In genomic region chr15:68930268-68931022, GRCh38 we compare ENCODE assay signal across 9 cellular contexts. TPM values are rescaled to one million over a fixed set of nuclear protein-coding genes. Genes with fewer than 3 reads are reported as not detected.
DNase-seq lines count a peak whose midpoint lies in the region; ATAC-seq and TF ChIP-seq lines count a peak whose summit lies in the region.
"Had no signal": no experiment of that assay in that cellular context is flagged by ENCODE, and none has a peak within 500 bp of the region (broad histone marks: within the 10 kb centered on the region; RNA-seq: fewer than 3 reads in every experiment).

Gene SPESP1, plus strand, starts transcription at chr15:68930525. Its CDS starts 129 bp downstream, at chr15:68930654.

- POLR2A ChIA-PET in AG04450 (lab: Yijun Ruan, JAX), result no interaction called here

- H3K27me3 Mint-ChIP-seq in T-helper 2 cell treated with Interferon-gamma antibody and Interleukin-4, amounts not matched to agents 5 μg/mL and 100 μg/mL, for 36 hours (ENCODE audit: low read depth), result peaks cover 12% of the 10 kb centered on the region

- H3K36me3 Mint-ChIP-seq in T-helper 2 cell treated with Interferon-gamma antibody and Interleukin-4, amounts not matched to agents 5 μg/mL and 100 μg/mL, for 36 hours (ENCODE audit: low read depth), result no peaks in the 10 kb centered on the region

- H3K9me3 ChIP-seq in AG04450 (ENCODE audit: control insufficient read depth, insufficient read depth, low read length), result peaks cover 16% of the 10 kb centered on the region

- no peak within 1 kb of the TSS for H3K27ac ChIP-seq in AG04450 (ENCODE audit: low read depth, low read length)
- H3K27ac ChIP-seq: C4-2B had no signal

- no peak within 1 kb of the TSS for H3K27ac Mint-ChIP-seq in T-helper 2 cell treated with Interferon-gamma antibody and Interleukin-4, amounts not matched to agents 5 μg/mL and 100 μg/mL, for 36 hours

- DNase-seq in AG04450 (ENCODE audit: low read depth, low spot score), result peak; percentile 16
- DNase-seq in T-helper 2 cell treated with Interferon-gamma antibody and Interleukin-4, amounts not matched to agents 5 μg/mL and 100 μg/mL, for 36 hours (ENCODE audit: low spot score), result peak; percentile 18
- DNase-seq in cardiac fibroblast (ENCODE audit: low read depth in 2 of 2), result peak; percentile 49 to 75
- peak; percentile 77 to 85 for DNase-seq in lung microvascular endothelial cell (ENCODE audit: low read depth in 2 of 2)
- DNase-seq in stimulated activated CD8-positive, alpha-beta memory T cell treated with anti-CD3 and anti-CD28 coated beads, Interleukin-4, amount 100 ng/mL, for 24 hours (ENCODE audit: low read depth), result peak; percentile 24
- no peak for DNase-seq in NK-92 (lab: John Stamatoyannopoulos, UW; ENCODE audit: unreplicated experiment)

- no peak for TF ChIP-seq CTCF in AG04450 (IDR thresholded peaks at IDR 0.05; ENCODE audit: low read depth, low read length)
- TF ChIP-seq CTCF in cardiac fibroblast (IDR thresholded peaks at IDR 0.05; ENCODE audit: low read depth, low read length), result no peak

- no peaks in the 10 kb centered on the region for H3K27me3 ChIP-seq in AG04450 (ENCODE audit: control insufficient read depth, insufficient read depth, low read length)

- ATAC-seq in HG02588 (IDR thresholded peaks at IDR 0.05; ENCODE audit: unreplicated experiment) (no peak), HG02938 (IDR thresholded peaks at IDR 0.05; ENCODE audit: unreplicated experiment) (no peak)

- no peaks in the 10 kb centered on the region for H3K9me3 Mint-ChIP-seq in T-helper 2 cell treated with Interferon-gamma antibody and Interleukin-4, amounts not matched to agents 5 μg/mL and 100 μg/mL, for 36 hours

- H3K4me3 ChIP-seq in AG04450 (ENCODE audit: low read depth, low read length), result peak within 1 kb of the TSS; percentile 73
- H3K4me3 ChIP-seq in cardiac fibroblast (replicated peaks in 1 of 2; ENCODE audit: low read depth in 2 of 2, low read length in 2 of 2), result peak within 1 kb of the TSS; percentile 51 to 55

- peak within 1 kb of the TSS; percentile 21 for H3K4me3 Mint-ChIP-seq in T-helper 2 cell treated with Interferon-gamma antibody and Interleukin-4, amounts not matched to agents 5 μg/mL and 100 μg/mL, for 36 hours

- CTCF ChIA-PET in AG04450 (lab: Charles Lee), result no interaction called here

- H3K4me1 Mint-ChIP-seq in T-helper 2 cell treated with Interferon-gamma antibody and Interleukin-4, amounts not matched to agents 5 μg/mL and 100 μg/mL, for 36 hours (ENCODE audit: low read depth), result no peaks in the 10 kb centered on the region

RNA-seq across cellular contexts. Expression of gene SPESP1, which starts in this region (rescaled TPM):
- polyA plus RNA-seq in AG04450 (2011; rRNA removed), result 5.7 and 9.1 TPM in 2 replicates
- 2.5 and 2.9 TPM in 2 replicates for polyA minus RNA-seq in AG04450 (2011; rRNA and poly(A)+ RNA removed)
- total RNA-seq in lung microvascular endothelial cell, result 0.87 and 1.6 TPM in 2 replicates
